ENCODE assay signal across 28 cellular contexts in the genomic region with DNA sequence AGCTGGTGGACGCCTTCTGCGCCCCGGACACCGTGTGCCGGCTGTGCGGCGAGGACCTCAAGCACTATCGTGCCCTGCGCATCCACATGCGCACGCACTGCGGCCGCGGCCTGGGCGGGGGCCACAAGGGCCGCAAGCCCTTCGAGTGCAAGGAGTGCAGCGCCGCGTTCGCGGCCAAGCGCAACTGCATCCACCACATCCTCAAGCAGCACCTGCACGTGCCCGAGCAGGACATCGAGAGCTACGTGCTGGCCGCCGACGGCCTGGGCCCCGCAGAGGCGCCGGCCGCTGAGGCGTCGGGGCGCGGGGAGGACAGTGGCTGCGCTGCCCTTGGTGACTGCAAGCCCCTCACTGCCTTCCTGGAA.
"Had no signal": no experiment of that assay in that cellular context is flagged by ENCODE, and none has a peak within 500 bp of the region (broad histone marks: within the 10 kb centered on the region; RNA-seq: fewer than 3 reads in every experiment).

No MANE protein-coding gene starts in this region.

- H2AFZ ChIP-seq: neural progenitor cell had no signal

- H3K4me1 Mint-ChIP-seq: mesothelial cell of epicardium, neural progenitor cell had no signal

- ATAC-seq: left lung; natural killer cell; stimulated activated naive B cell treated with anti-CD40 and anti-IgM and Interleukin-4, amounts not matched to agents 10 μg/mL and 1 μg/mL and 100 μg/mL, for 72 hours; stimulated activated naive CD8-positive, alpha-beta T cell treated with anti-CD3 and anti-CD28 coated beads, Interleukin-15, Interleukin-2, amounts not matched to agents 100 U/mL and 50 U/mL, for 24 hours had no signal

- H3K4me3 ChIP-seq: left lung, lower lobe of right lung, neural progenitor cell, ovary, right atrium auricular region, skin epidermis, stomach, thoracic aorta, tibial artery, vagina had no signal

- H3K9ac ChIP-seq: neural progenitor cell had no signal

- H3K4me3 Mint-ChIP-seq: immature natural killer cell; mesothelial cell of epicardium; naive B cell; natural killer cell; nephron progenitor cell; neural progenitor cell; stimulated activated naive B cell treated with anti-CD40 and anti-IgM and Interleukin-4, amounts not matched to agents 10 μg/mL and 1 μg/mL and 100 μg/mL, for 72 hours had no signal

- H3K27ac ChIP-seq: left lung, lower lobe of right lung, neural progenitor cell, ovary, right atrium auricular region, skin epidermis, stomach, thoracic aorta, tibial artery, vagina had no signal

- H3K9me3 ChIP-seq: left lung, lower lobe of right lung, ovary, right atrium auricular region, stomach, thoracic aorta, tibial artery, vagina had no signal

- H3K4me1 ChIP-seq: neural progenitor cell, vagina had no signal

- H3K27ac Mint-ChIP-seq: immature natural killer cell, mesothelial cell of epicardium, naive B cell, nephron progenitor cell, neural progenitor cell, progenitor cell of endocrine pancreas had no signal

- FAIRE-seq: islet of Langerhans, kidney had no signal

- H3K4me2 ChIP-seq: neural progenitor cell had no signal

- DNase-seq: hypothalamus; immature natural killer cell; kidney; left colon; left lung; lower lobe of right lung; mesendoderm; naive B cell; natural killer cell; nephron progenitor cell; ovary; stimulated activated CD4-positive, alpha-beta T cell treated with anti-CD3 and anti-CD28 coated beads, Interleukin-12 subunit alpha, Interleukin-12 subunit beta, amount 100 ng/mL, for 4 hours; stimulated activated CD4-positive, alpha-beta T cell treated with anti-CD3 and anti-CD28 coated beads, Interleukin-15, amount 100 ng/mL, for 24 hours; stimulated activated CD4-positive, alpha-beta T cell treated with anti-CD3 and anti-CD28 coated beads, Interleukin-2, amount 100 ng/mL, for 24 hours; stimulated activated CD4-positive, alpha-beta T cell treated with anti-CD3 and anti-CD28 coated beads, Interleukin-4, amount 100 ng/mL, for 1 hour; stimulated activated naive B cell treated with anti-CD40 and anti-IgM and Interleukin-4, amounts not matched to agents 10 μg/mL and 1 μg/mL and 100 μg/mL, for 72 hours; stimulated activated naive CD8-positive, alpha-beta T cell treated with anti-CD3 and anti-CD28 coated beads, Interleukin-15, Interleukin-2, amounts not matched to agents 100 U/mL and 50 U/mL, for 24 hours; stomach; tibial artery; trophoblast cell had no signal

- H3K27me3 Mint-ChIP-seq: naive B cell; progenitor cell of endocrine pancreas; stimulated activated naive B cell treated with anti-CD40 and anti-IgM and Interleukin-4, amounts not matched to agents 10 μg/mL and 1 μg/mL and 100 μg/mL, for 72 hours had no signal

- H3K27me3 ChIP-seq: left lung, neural progenitor cell, ovary, right atrium auricular region, stomach, tibial artery, vagina had no signal

- H3K9me3 Mint-ChIP-seq: immature natural killer cell; mesothelial cell of epicardium; naive B cell; natural killer cell; nephron progenitor cell; neural progenitor cell; stimulated activated naive B cell treated with anti-CD40 and anti-IgM and Interleukin-4, amounts not matched to agents 10 μg/mL and 1 μg/mL and 100 μg/mL, for 72 hours had no signal

- H3K36me3 ChIP-seq: neural progenitor cell, ovary had no signal
